In the genomic region with DNA sequence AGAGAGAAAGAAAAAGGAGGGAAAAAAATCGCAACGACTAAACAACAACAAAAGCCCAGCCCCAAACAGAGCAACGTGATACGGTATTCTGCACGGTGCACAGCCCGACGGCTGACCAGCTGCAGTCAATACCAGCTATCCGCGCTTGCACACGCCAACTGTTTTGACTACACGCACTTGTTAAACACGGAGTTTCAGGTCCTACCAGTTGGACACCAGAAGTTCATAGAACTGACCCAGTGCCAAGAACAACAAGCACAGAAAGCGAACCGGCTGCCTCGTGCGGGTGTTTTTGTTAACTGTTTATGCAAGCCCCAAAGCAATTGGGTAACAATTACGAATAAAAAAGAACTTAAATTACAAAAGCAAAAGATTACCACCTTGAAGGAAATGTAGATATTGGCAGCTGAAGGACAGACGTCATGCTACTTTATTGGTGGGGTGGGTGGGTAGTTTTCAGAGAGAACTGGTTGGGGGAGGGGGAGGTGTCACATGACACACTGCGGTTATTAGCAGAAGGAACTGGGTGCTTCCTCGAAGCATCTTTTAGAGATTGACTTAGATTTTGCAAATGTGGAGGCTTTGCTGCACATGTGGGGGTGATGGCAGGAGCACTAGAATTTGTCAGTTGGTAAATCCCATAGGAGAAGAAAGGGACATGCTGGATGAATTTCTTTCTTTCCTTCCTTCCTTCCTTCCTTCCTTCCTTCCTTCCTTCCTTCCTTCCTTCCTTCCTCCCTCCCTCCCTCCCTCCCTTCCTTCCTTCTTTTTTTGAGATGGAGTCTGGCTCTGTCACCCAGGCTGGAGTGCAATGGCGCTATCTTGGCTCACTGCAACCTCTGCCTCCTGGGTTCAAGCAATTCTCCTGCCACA, we compare ENCODE assay signal across 8 cellular contexts.
A peak's percentile ranks its signal among the peaks of the same experiment; 100 is the strongest.
DNase-seq lines count a peak whose midpoint lies in the region; ATAC-seq and TF ChIP-seq lines count a peak whose summit lies in the region.

No MANE protein-coding gene starts in this region.

- TF ChIP-seq EP300 in tibial nerve (IDR thresholded peaks at IDR 0.05): peak in 1 of 2 donors; percentile 53

- H3K4me3 Mint-ChIP-seq in CD4-positive, alpha-beta T cell: peak overlapping the region; percentile 87
- peak overlapping the region; percentile 84 to 98 (median 92) for H3K4me3 Mint-ChIP-seq in naive thymus-derived CD4-positive, alpha-beta T cell

- H3K27ac ChIP-seq in CD4-positive, alpha-beta T cell (ENCODE audit: low read depth, low read length): peak overlapping the region; percentile 97
- peak overlapping the region; percentile 83 for H3K27ac ChIP-seq in naive thymus-derived CD4-positive, alpha-beta T cell (ENCODE audit: low read depth, low read length)
- peak overlapping the region; percentile 32 to 86 (median 81) for H3K27ac ChIP-seq in tibial nerve

- H3K27me3 ChIP-seq in CD4-positive, alpha-beta T cell (ENCODE audit: control insufficient read depth, insufficient read depth, low read length): no peaks in the 10 kb centered on the region
- no peaks in the 10 kb centered on the region for H3K27me3 ChIP-seq in naive thymus-derived CD4-positive, alpha-beta T cell (ENCODE audit: control insufficient read depth in 2 of 2, insufficient read depth in 2 of 2, low read length in 2 of 2)
- H3K27me3 ChIP-seq in tibial nerve: no peaks in the 10 kb centered on the region

- intact Hi-C loops in CD4-positive, alpha-beta T cell (cut with DNase I, micrococcal nuclease): loop anchor here (1.0 to 10.0 kb wide), 8 partner anchors 14 to 593 kb away; a partner anchor contains a TSS
- intact Hi-C loops in naive thymus-derived CD4-positive, alpha-beta T cell (cut with micrococcal nuclease): loop anchor here (1.0 to 5.0 kb wide), 14 partner anchors 14 to 1477 kb away; a partner anchor contains a TSS

- peak; percentile 50 to 89 (median 65) for DNase-seq in CD4-positive, alpha-beta T cell
- DNase-seq in NCI-H446 treated with DMSO at 0.1 percent for 48 hours (lab: John Stamatoyannopoulos, UW): peak; percentile 36
- DNase-seq in activated CD8-positive, alpha-beta memory T cell treated with anti-CD3 and anti-CD28 coated beads, Interleukin-2, amount 50 U/mL, for 1 hour (ENCODE audit: extremely low read depth): peak; percentile 26
- DNase-seq in epithelial cell of proximal tubule (ENCODE audit: low read depth): no peak
- peak; percentile 22 to 94 (median 90) for DNase-seq in naive thymus-derived CD4-positive, alpha-beta T cell
- DNase-seq in tibial nerve (ENCODE audit: low spot score in 2 of 2): peak; percentile 36 to 70
- no peak for DNase-seq in 8988T

- H3K4me3 ChIP-seq in epithelial cell of proximal tubule (ENCODE audit: low read depth, low read length): peak overlapping the region; percentile 47
- peak overlapping the region; percentile 94 for H3K4me3 ChIP-seq in naive thymus-derived CD4-positive, alpha-beta T cell (ENCODE audit: low read length)
- H3K4me3 ChIP-seq in tibial nerve: peak overlapping the region; percentile 41 to 54 (median 45)

- H3K9me3 Mint-ChIP-seq in CD4-positive, alpha-beta T cell: no peaks in the 10 kb centered on the region
- peaks cover 0 to 22% (median 6%) of the 10 kb centered on the region in 11 donors for H3K9me3 Mint-ChIP-seq in naive thymus-derived CD4-positive, alpha-beta T cell

- peaks cover 62% of the 10 kb centered on the region for H3K4me1 Mint-ChIP-seq in CD4-positive, alpha-beta T cell (ENCODE audit: low read depth)
- H3K4me1 Mint-ChIP-seq in naive thymus-derived CD4-positive, alpha-beta T cell: peaks cover 33 to 78% (median 65%) of the 10 kb centered on the region in 7 donors

- WGBS in tibial nerve, 2 donors: 2 to 6% methylated on average over 21 of the region's 21 CpGs

- CTCF ChIA-PET in CD4-positive, alpha-beta T cell (lab: Charles Lee): interaction anchor here (1.2 to 1.5 kb wide), 3 partner anchors 35 to 350 kb away, joined by 3 to 4 read pairs (median 3); no protein-coding TSS in a partner anchor
- CTCF ChIA-PET in naive thymus-derived CD4-positive, alpha-beta T cell (lab: Charles Lee): interaction anchor here (0.7 to 1.9 kb wide), 5 partner anchors 35 to 345 kb away, joined by 3 to 6 read pairs (median 3); no protein-coding TSS in a partner anchor

- peak overlapping the region; percentile 98 for H3K27ac Mint-ChIP-seq in CD4-positive, alpha-beta T cell
- peak overlapping the region; percentile 95 to 100 (median 99) for H3K27ac Mint-ChIP-seq in naive thymus-derived CD4-positive, alpha-beta T cell

- peaks cover 0 to 4% (median 0%) of the 10 kb centered on the region in 3 experiments for H3K36me3 ChIP-seq in naive thymus-derived CD4-positive, alpha-beta T cell (ENCODE audit: control insufficient read depth in 2 of 3, insufficient read depth in 3 of 3, low read length in 3 of 3)
- H3K36me3 ChIP-seq in tibial nerve: peaks cover 0 to 12% (median 0%) of the 10 kb centered on the region in 3 donors

- TF ChIP-seq CTCF in CD4-positive, alpha-beta T cell (IDR thresholded peaks at IDR 0.05): no peak
- TF ChIP-seq CTCF in epithelial cell of proximal tubule (conservative IDR thresholded peaks at IDR 0.05; ENCODE audit: low read depth, low read length) (no peak), tibial nerve (IDR thresholded peaks at IDR 0.05) (no peak)

- peak; percentile 82 for ATAC-seq in CD4-positive, alpha-beta T cell (ENCODE audit: poor library complexity)
- ATAC-seq in GM21529 (IDR thresholded peaks at IDR 0.05; ENCODE audit: unreplicated experiment): peak; percentile 61
- peak; percentile 89 for ATAC-seq in naive thymus-derived CD4-positive, alpha-beta T cell

- POLR2A ChIA-PET in CD4-positive, alpha-beta T cell (lab: Charles Lee): interaction anchor here (0.6 to 3.5 kb wide), 28 partner anchors 9 to 1476 kb away, joined by 3 to 69 read pairs (median 4); a partner anchor contains a TSS
- POLR2A ChIA-PET in naive thymus-derived CD4-positive, alpha-beta T cell (lab: Charles Lee): interaction anchor here (0.6 to 4.8 kb wide), 31 partner anchors 9 to 1477 kb away, joined by 3 to 60 read pairs (median 4); a partner anchor contains a TSS

- TF ChIP-seq POLR2A in tibial nerve (IDR thresholded peaks at IDR 0.05): peak in 1 of 2 donors; percentile 23

- no peaks in the 10 kb centered on the region for H3K27me3 Mint-ChIP-seq in CD4-positive, alpha-beta T cell
- no peaks in the 10 kb centered on the region for H3K27me3 Mint-ChIP-seq in naive thymus-derived CD4-positive, alpha-beta T cell

- H3K4me1 ChIP-seq in naive thymus-derived CD4-positive, alpha-beta T cell (ENCODE audit: control insufficient read depth in 2 of 2, insufficient read depth in 2 of 2, low read length in 2 of 2): peaks cover 19 to 21% of the 10 kb centered on the region in 2 donors
- H3K4me1 ChIP-seq in tibial nerve: peaks cover 0 to 26% (median 8%) of the 10 kb centered on the region in 4 donors

- peaks cover 31% of the 10 kb centered on the region for H3K36me3 Mint-ChIP-seq in CD4-positive, alpha-beta T cell (ENCODE audit: low read depth)
- peaks cover 2 to 29% (median 17%) of the 10 kb centered on the region in 5 donors for H3K36me3 Mint-ChIP-seq in naive thymus-derived CD4-positive, alpha-beta T cell

- no peaks in the 10 kb centered on the region for H3K9me3 ChIP-seq in CD4-positive, alpha-beta T cell (ENCODE audit: control insufficient read depth, low read length)
- H3K9me3 ChIP-seq in naive thymus-derived CD4-positive, alpha-beta T cell (ENCODE audit: control insufficient read depth in 2 of 3, low read length in 3 of 3): no peaks in the 10 kb centered on the region
- no peaks in the 10 kb centered on the region for H3K9me3 ChIP-seq in tibial nerve

Comparison
In these comparisons a context has a peak if more than half of its experiments do, and no peak if none do; other contexts are left out.
1. DNase-seq: peak in CD4-positive, alpha-beta T cell (10 of 10), NCI-H446 treated with DMSO at 0.1 percent for 48 hours (single experiment), activated CD8-positive, alpha-beta memory T cell treated with anti-CD3 and anti-CD28 coated beads, Interleukin-2, amount 50 U/mL, for 1 hour (single experiment), naive thymus-derived CD4-positive, alpha-beta T cell (9 of 9) and tibial nerve (2 of 2); none in epithelial cell of proximal tubule (single experiment) and 8988T (single experiment).
2. Peak in every context shown above with its lines, with median percentiles within 50 percentile points of each other: ATAC-seq, H3K27ac ChIP-seq and H3K4me3 ChIP-seq.